ENCODE assay signal across 8 cellular contexts in the genomic region with DNA sequence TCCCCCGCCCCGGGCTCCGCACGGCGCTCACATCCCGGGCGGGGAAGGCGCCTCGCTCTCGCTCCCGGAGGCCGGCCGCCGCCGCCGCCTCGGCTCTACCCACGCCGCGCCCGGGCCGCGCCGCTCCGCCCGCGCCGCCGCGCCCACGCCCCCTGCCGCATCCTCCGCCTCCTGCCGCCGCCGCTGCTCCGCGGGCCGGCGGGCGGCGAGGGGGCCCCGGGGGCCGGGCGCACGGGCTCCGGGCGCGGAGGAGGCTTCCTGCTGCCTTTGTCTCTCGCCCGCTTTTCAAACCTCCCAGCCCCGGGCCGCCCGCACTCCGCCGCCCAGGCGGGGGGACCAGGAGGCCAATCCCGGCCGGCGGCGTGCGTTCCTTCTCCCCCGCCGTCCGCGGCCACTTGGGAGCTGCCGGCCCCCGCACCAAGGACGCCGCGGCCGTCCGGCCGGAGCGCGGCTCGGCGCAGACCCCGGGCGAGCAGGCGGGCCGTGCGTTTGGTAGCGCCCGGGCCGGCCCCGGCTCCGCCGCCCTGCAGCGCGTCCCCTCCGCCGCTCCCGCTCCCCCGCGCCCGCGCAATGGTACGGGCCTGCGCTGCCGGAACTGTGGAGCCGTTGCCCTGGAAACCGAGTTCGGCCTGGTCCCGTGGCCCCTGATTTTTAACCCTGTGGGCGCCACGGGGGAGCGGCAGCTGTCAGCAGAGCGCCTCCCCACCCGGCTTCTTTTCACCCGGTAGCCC. TPM values are rescaled to one million over a fixed set of nuclear protein-coding genes. Genes with fewer than 3 reads are reported as not detected.
DNase-seq lines count a peak whose midpoint lies in the region; ATAC-seq and TF ChIP-seq lines count a peak whose summit lies in the region.

A gene with protein sequence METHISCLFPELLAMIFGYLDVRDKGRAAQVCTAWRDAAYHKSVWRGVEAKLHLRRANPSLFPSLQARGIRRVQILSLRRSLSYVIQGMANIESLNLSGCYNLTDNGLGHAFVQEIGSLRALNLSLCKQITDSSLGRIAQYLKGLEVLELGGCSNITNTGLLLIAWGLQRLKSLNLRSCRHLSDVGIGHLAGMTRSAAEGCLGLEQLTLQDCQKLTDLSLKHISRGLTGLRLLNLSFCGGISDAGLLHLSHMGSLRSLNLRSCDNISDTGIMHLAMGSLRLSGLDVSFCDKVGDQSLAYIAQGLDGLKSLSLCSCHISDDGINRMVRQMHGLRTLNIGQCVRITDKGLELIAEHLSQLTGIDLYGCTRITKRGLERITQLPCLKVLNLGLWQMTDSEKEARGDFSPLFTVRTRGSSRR (minus strand): TSS at position 287 of the 731 bp plus-strand sequence. CDS start 515 bp downstream, outside the sequence.

- peak within 1 kb of the TSS; percentile 47 for H2AFZ ChIP-seq in fibroblast of lung (ENCODE audit: low read length)

- peaks cover 15% of the 10 kb centered on the region for H3K36me3 Mint-ChIP-seq in activated T-helper 1 cell treated with anti-CD3 and anti-CD28 coated beads, Interleukin-12 subunit alpha, Interleukin-12 subunit beta, Interleukin-2, Interleukin-4 antibody, amounts not matched to agents 30 ng/mL and 10 ng/mL and 1 ng/mL, durations not matched to agents 14 hours and 24 hours and 36 hours (ENCODE audit: low read depth)
- H3K36me3 Mint-ChIP-seq in naive thymus-derived CD8-positive, alpha-beta T cell, result peaks cover 0 to 11% (median 0%) of the 10 kb centered on the region in 3 donors
- H3K36me3 Mint-ChIP-seq in stimulated activated naive B cell treated with anti-CD40 and anti-IgM and Interleukin-4, amounts not matched to agents 10 μg/mL and 1 μg/mL and 100 μg/mL, for 72 hours, result peaks cover 13 to 29% of the 10 kb centered on the region in 2 donors

- TF ChIP-seq CTCF in Peyer's patch (IDR thresholded peaks at IDR 0.05) (no peak), fibroblast of lung (conservative IDR thresholded peaks at IDR 0.05 in 1 of 2, IDR thresholded peaks at IDR 0.05 in 1 of 2; ENCODE audit: low read depth in 1 of 2, low read length in 2 of 2) (no peak)

- H3K9ac ChIP-seq in fibroblast of lung (ENCODE audit: insufficient read depth, low read length), result peak within 1 kb of the TSS; percentile 81

- TF ChIP-seq POLR2A in Peyer's patch (IDR thresholded peaks at IDR 0.05), result peak; percentile 36 to 56

- DNase-seq in DMS53 (lab: John Stamatoyannopoulos, UW), result peak; percentile 100
- DNase-seq in KBM-7, result peak; percentile 88
- DNase-seq in Peyer's patch, result peak; percentile 87 to 96 (median 91)
- peak; percentile 88 for DNase-seq in activated T-helper 1 cell treated with anti-CD3 and anti-CD28 coated beads, Interleukin-12 subunit alpha, Interleukin-12 subunit beta, Interleukin-2, Interleukin-4 antibody, amounts not matched to agents 30 ng/mL and 10 ng/mL and 1 ng/mL, durations not matched to agents 14 hours and 24 hours and 36 hours (ENCODE audit: low spot score)
- peak; percentile 87 to 88 for DNase-seq in fibroblast of lung (ENCODE audit: low read depth in 2 of 2)
- DNase-seq in naive thymus-derived CD8-positive, alpha-beta T cell, result peak; percentile 85 to 96 (median 92)
- peak; percentile 86 for DNase-seq in stimulated activated naive B cell treated with anti-CD40 and anti-IgM and Interleukin-4, amounts not matched to agents 10 μg/mL and 1 μg/mL and 100 μg/mL, for 72 hours

- peak; percentile 48 for ATAC-seq in GM21619 (IDR thresholded peaks at IDR 0.05; ENCODE audit: unreplicated experiment)
- peak; percentile 67 to 69 for ATAC-seq in naive thymus-derived CD8-positive, alpha-beta T cell
- peak; percentile 78 to 79 for ATAC-seq in stimulated activated naive B cell treated with anti-CD40 and anti-IgM and Interleukin-4, amounts not matched to agents 10 μg/mL and 1 μg/mL and 100 μg/mL, for 72 hours (replicated peaks)

- in situ Hi-C loops in KBM-7 (cut with MboI; ENCODE audit: low pct_unique_long_range_greater_than_20kb, low sequenced_read_pairs), result loop anchor here (25.0 kb wide), 2 partner anchors 482 to 1032 kb away; no protein-coding TSS in a partner anchor

- POLR2A ChIA-PET in naive thymus-derived CD8-positive, alpha-beta T cell (lab: Charles Lee), result interaction anchor here (0.8 to 3.6 kb wide), 9 partner anchors 8 to 843 kb away, joined by 3 to 62 read pairs (median 6); a partner anchor contains a TSS

- H3K27me3 ChIP-seq in Peyer's patch (no peaks in the 10 kb centered on the region), fibroblast of lung (ENCODE audit: control insufficient read depth, insufficient read depth, low read length) (no peaks in the 10 kb centered on the region)

- H3K9me3 ChIP-seq in Peyer's patch (no peaks in the 10 kb centered on the region), fibroblast of lung (ENCODE audit: control insufficient read depth, insufficient read depth, low read depth, low read length) (no peaks in the 10 kb centered on the region)

- H3K27ac Mint-ChIP-seq in activated T-helper 1 cell treated with anti-CD3 and anti-CD28 coated beads, Interleukin-12 subunit alpha, Interleukin-12 subunit beta, Interleukin-2, Interleukin-4 antibody, amounts not matched to agents 30 ng/mL and 10 ng/mL and 1 ng/mL, durations not matched to agents 14 hours and 24 hours and 36 hours, result peak within 1 kb of the TSS; percentile 94
- peak within 1 kb of the TSS; percentile 91 to 99 (median 97) for H3K27ac Mint-ChIP-seq in naive thymus-derived CD8-positive, alpha-beta T cell
- peak within 1 kb of the TSS; percentile 96 for H3K27ac Mint-ChIP-seq in stimulated activated naive B cell treated with anti-CD40 and anti-IgM and Interleukin-4, amounts not matched to agents 10 μg/mL and 1 μg/mL and 100 μg/mL, for 72 hours

- H3K4me3 ChIP-seq in Peyer's patch, result peak within 1 kb of the TSS; percentile 61 to 91 (median 79)
- peak within 1 kb of the TSS; percentile 70 to 88 (median 74) for H3K4me3 ChIP-seq in fibroblast of lung (replicated peaks in 1 of 4; ENCODE audit: control extremely low read depth in 1 of 4, insufficient read depth in 1 of 4, low read depth in 3 of 4, low read length in 4 of 4)

- peak within 1 kb of the TSS; percentile 98 for H3K4me2 ChIP-seq in fibroblast of lung (ENCODE audit: extremely low read depth, insufficient read depth, low read length)

- H3K27me3 Mint-ChIP-seq in activated T-helper 1 cell treated with anti-CD3 and anti-CD28 coated beads, Interleukin-12 subunit alpha, Interleukin-12 subunit beta, Interleukin-2, Interleukin-4 antibody, amounts not matched to agents 30 ng/mL and 10 ng/mL and 1 ng/mL, durations not matched to agents 14 hours and 24 hours and 36 hours (ENCODE audit: insufficient read depth), result no peaks in the 10 kb centered on the region
- no peaks in the 10 kb centered on the region for H3K27me3 Mint-ChIP-seq in naive thymus-derived CD8-positive, alpha-beta T cell
- H3K27me3 Mint-ChIP-seq in stimulated activated naive B cell treated with anti-CD40 and anti-IgM and Interleukin-4, amounts not matched to agents 10 μg/mL and 1 μg/mL and 100 μg/mL, for 72 hours, result no peaks in the 10 kb centered on the region

- H3K4me1 Mint-ChIP-seq in activated T-helper 1 cell treated with anti-CD3 and anti-CD28 coated beads, Interleukin-12 subunit alpha, Interleukin-12 subunit beta, Interleukin-2, Interleukin-4 antibody, amounts not matched to agents 30 ng/mL and 10 ng/mL and 1 ng/mL, durations not matched to agents 14 hours and 24 hours and 36 hours (ENCODE audit: low read depth), result peaks cover 48% of the 10 kb centered on the region
- peaks cover 28 to 55% (median 51%) of the 10 kb centered on the region in 4 donors for H3K4me1 Mint-ChIP-seq in naive thymus-derived CD8-positive, alpha-beta T cell
- peaks cover 36 to 49% of the 10 kb centered on the region in 2 donors for H3K4me1 Mint-ChIP-seq in stimulated activated naive B cell treated with anti-CD40 and anti-IgM and Interleukin-4, amounts not matched to agents 10 μg/mL and 1 μg/mL and 100 μg/mL, for 72 hours

- H3K4me1 ChIP-seq in Peyer's patch (peaks cover 2 to 51% (median 11%) of the 10 kb centered on the region in 4 donors), fibroblast of lung (ENCODE audit: control insufficient read depth, extremely low read depth, insufficient read depth, low read length) (peaks cover 17% of the 10 kb centered on the region)

- H3K9me3 Mint-ChIP-seq in activated T-helper 1 cell treated with anti-CD3 and anti-CD28 coated beads, Interleukin-12 subunit alpha, Interleukin-12 subunit beta, Interleukin-2, Interleukin-4 antibody, amounts not matched to agents 30 ng/mL and 10 ng/mL and 1 ng/mL, durations not matched to agents 14 hours and 24 hours and 36 hours, result no peaks in the 10 kb centered on the region
- no peaks in the 10 kb centered on the region for H3K9me3 Mint-ChIP-seq in naive thymus-derived CD8-positive, alpha-beta T cell
- no peaks in the 10 kb centered on the region for H3K9me3 Mint-ChIP-seq in stimulated activated naive B cell treated with anti-CD40 and anti-IgM and Interleukin-4, amounts not matched to agents 10 μg/mL and 1 μg/mL and 100 μg/mL, for 72 hours

- H3K36me3 ChIP-seq in Peyer's patch (no peaks in the 10 kb centered on the region), fibroblast of lung (ENCODE audit: control insufficient read depth, insufficient read depth, low read length) (peaks cover 2% of the 10 kb centered on the region)

- H3K4me3 Mint-ChIP-seq in activated T-helper 1 cell treated with anti-CD3 and anti-CD28 coated beads, Interleukin-12 subunit alpha, Interleukin-12 subunit beta, Interleukin-2, Interleukin-4 antibody, amounts not matched to agents 30 ng/mL and 10 ng/mL and 1 ng/mL, durations not matched to agents 14 hours and 24 hours and 36 hours, result peak within 1 kb of the TSS; percentile 99
- H3K4me3 Mint-ChIP-seq in naive thymus-derived CD8-positive, alpha-beta T cell, result peak within 1 kb of the TSS; percentile 89 to 97 (median 96)
- H3K4me3 Mint-ChIP-seq in stimulated activated naive B cell treated with anti-CD40 and anti-IgM and Interleukin-4, amounts not matched to agents 10 μg/mL and 1 μg/mL and 100 μg/mL, for 72 hours, result peak within 1 kb of the TSS; percentile 91 to 95

- H3K79me2 ChIP-seq in fibroblast of lung (ENCODE audit: control insufficient read depth, insufficient read depth, low read length), result peaks cover 74% of the 10 kb centered on the region

- intact Hi-C loops in activated T-helper 1 cell treated with anti-CD3 and anti-CD28 coated beads, Interleukin-12 subunit alpha, Interleukin-12 subunit beta, Interleukin-2, Interleukin-4 antibody, amounts not matched to agents 30 ng/mL and 10 ng/mL and 1 ng/mL, durations not matched to agents 14 hours and 24 hours and 36 hours (cut with micrococcal nuclease), result loop anchor here (1.0 to 10.0 kb wide), 11 partner anchors 11 to 1210 kb away; a partner anchor contains a TSS

- peaks cover 2% of the 10 kb centered on the region for H4K20me1 ChIP-seq in fibroblast of lung (ENCODE audit: control insufficient read depth, extremely low read depth, insufficient read depth, low read length)

- H3K27ac ChIP-seq in Peyer's patch (peak within 1 kb of the TSS; percentile 84 to 98 (median 96)), fibroblast of lung (ENCODE audit: insufficient read depth, low read length) (peak within 1 kb of the TSS; percentile 86)

RNA-seq across cellular contexts. Expression of the gene that starts here (rescaled TPM):
- 10 to 100 TPM in 3 of 4 donors, 1 to 10 TPM in 1; 6.3 to 20.4 (median 12.7) TPM for total RNA-seq in Peyer's patch
- 19.4 and 20.4 TPM in 2 replicates for total RNA-seq in activated T-helper 1 cell treated with anti-CD3 and anti-CD28 coated beads, Interleukin-12 subunit alpha, Interleukin-12 subunit beta, Interleukin-2, Interleukin-4 antibody, amounts not matched to agents 30 ng/mL and 10 ng/mL and 1 ng/mL, durations not matched to agents 14 hours and 24 hours and 36 hours
- 6.4 TPM in 2 replicates for total RNA-seq in fibroblast of lung
- polyA plus RNA-seq in fibroblast of lung, result 2.6 and 3.7 TPM in 2 replicates
- polyA plus RNA-seq in fibroblast of lung (2012), result 3.0 and 4.7 TPM in 2 replicates
- 5.9 and 6.7 TPM in 2 replicates for polyA minus RNA-seq in fibroblast of lung (ENCODE audit: low replicate concordance)
- 10 to 100 TPM; 36.5 to 38.8 TPM for total RNA-seq in naive thymus-derived CD8-positive, alpha-beta T cell
- 10 to 100 TPM; 12.1 to 24.5 (median 16.6) TPM for polyA plus RNA-seq in naive thymus-derived CD8-positive, alpha-beta T cell

Comparison
In these comparisons a context has a peak if more than half of its experiments do, and no peak if none do; other contexts are left out.
1. Peak in every context shown above with its lines: DNase-seq, ATAC-seq, H3K4me3 ChIP-seq and H3K27ac ChIP-seq.